ENCODE assay signal across 1 cellular context in genomic region chr1:19476440-19477190, GRCh38.
TF ChIP-seq lines count a peak whose summit lies in the region.

No MANE protein-coding gene starts in this region.

TF ChIP-seq in GM12878, 131 proteins besides CTCF, POLR2A, EP300 and RAD21 (continued from another document):
- no peak for TF ChIP-seq BCLAF1 (IDR thresholded peaks at IDR 0.05)
- no peak for TF ChIP-seq ZZZ3 (IDR thresholded peaks at IDR 0.05; ENCODE audit: control insufficient read depth, insufficient read length, low read depth)
- TF ChIP-seq RUNX3 (IDR thresholded peaks at IDR 0.05; ENCODE audit: low read length): no peak
- TF ChIP-seq ESRRA (IDR thresholded peaks at IDR 0.05; ENCODE audit: low read length): no peak
- peak; percentile 76; the same call in 1 of the 2 replicates for TF ChIP-seq SMARCA5 (IDR thresholded peaks at IDR 0.05)
- TF ChIP-seq ZNF207 (IDR thresholded peaks at IDR 0.05; ENCODE audit: borderline replicate concordance): no peak
- peak; percentile 17; the same call in 1 of the 2 replicates for TF ChIP-seq SPI1 (IDR thresholded peaks at IDR 0.05; ENCODE audit: borderline replicate concordance, insufficient read depth, low read depth, low read length)
- TF ChIP-seq CHD1 (IDR thresholded peaks at IDR 0.05; ENCODE audit: low read depth, low read length): no peak
- no peak for TF ChIP-seq MYC (IDR thresholded peaks at IDR 0.05; ENCODE audit: insufficient read depth, insufficient read length, insufficient replicate concordance, low read length, severe bottlenecking)
- no peak for TF ChIP-seq E2F4 (IDR thresholded peaks at IDR 0.05; ENCODE audit: low read depth, low read length)
- TF ChIP-seq ZNF687 (IDR thresholded peaks at IDR 0.05): no peak
- no peak for TF ChIP-seq EGR1 (IDR thresholded peaks at IDR 0.05; ENCODE audit: borderline replicate concordance in 1 of 2, low read depth in 2 of 2, low read length in 2 of 2)
- no peak for TF ChIP-seq MEF2A (IDR thresholded peaks at IDR 0.05; ENCODE audit: insufficient read depth, low read depth, low read length)
- TF ChIP-seq IRF5 (IDR thresholded peaks at IDR 0.05; ENCODE audit: borderline replicate concordance): no peak
- no peak for TF ChIP-seq ATF3 (IDR thresholded peaks at IDR 0.05; ENCODE audit: borderline replicate concordance, extremely low read depth, low read depth, low read length)
- no peak for TF ChIP-seq RBBP5 (conservative IDR thresholded peaks at IDR 0.05)
- 0 out of 2 replicates have a peak, but pooled peaks have one; percentile 16 for TF ChIP-seq CBFB (IDR thresholded peaks at IDR 0.05; ENCODE audit: low read depth)
- no peak for TF ChIP-seq USF2 (IDR thresholded peaks at IDR 0.05; ENCODE audit: borderline replicate concordance, low read depth, low read length)
- TF ChIP-seq SRF (IDR thresholded peaks at IDR 0.05; ENCODE audit: low read depth in 2 of 2, low read length in 2 of 2): no peak
- no peak for TF ChIP-seq JUND (IDR thresholded peaks at IDR 0.05; ENCODE audit: low read depth, low read length)
